22 cellular contexts compared by ENCODE assay signal in the genomic region with DNA sequence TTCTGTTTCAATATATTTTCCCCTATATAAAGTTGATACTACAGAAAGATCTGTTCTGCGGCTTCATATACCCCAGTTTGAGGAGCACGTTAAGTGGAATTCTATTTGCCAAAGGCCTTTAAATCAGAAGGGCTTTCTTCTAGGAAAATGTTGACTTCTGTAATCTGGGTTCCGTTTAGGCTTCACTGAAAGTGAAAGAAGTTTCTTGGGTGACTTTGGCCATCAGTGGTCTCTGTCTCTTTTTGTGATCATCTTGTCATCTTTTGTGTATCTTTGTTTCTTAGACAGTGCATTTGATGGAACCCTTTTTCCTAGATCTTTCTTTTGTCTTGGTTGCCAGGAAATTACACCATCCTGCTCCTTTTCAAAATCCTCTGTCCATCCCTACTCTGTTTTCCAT.
"Had no signal": no experiment of that assay in that cellular context is flagged by ENCODE, and none has a peak within 500 bp of the region (broad histone marks: within the 10 kb centered on the region; RNA-seq: fewer than 3 reads in every experiment).

No MANE protein-coding gene starts in this region.

- H3K27me3 Mint-ChIP-seq: effector memory CD8-positive, alpha-beta T cell had no signal

- ATAC-seq: effector memory CD8-positive, alpha-beta T cell; gastroesophageal sphincter; lower lobe of right lung; natural killer cell had no signal

- FAIRE-seq: keratinocyte, small intestine had no signal

- H3K4me1 ChIP-seq: lower lobe of right lung, right atrium auricular region, uterus had no signal

- H3K9me3 Mint-ChIP-seq: effector memory CD8-positive, alpha-beta T cell; immature natural killer cell; memory B cell; mesothelial cell of epicardium; natural killer cell; neural crest cell had no signal

- H3K27ac ChIP-seq: esophagus squamous epithelium, gastroesophageal sphincter, left ventricle myocardium inferior, lower lobe of right lung, ovary, right atrium auricular region, stomach, upper lobe of left lung, uterus had no signal

- H3K36me3 ChIP-seq: esophagus squamous epithelium, gastroesophageal sphincter, left ventricle myocardium inferior, lower lobe of right lung, ovary, right atrium auricular region, stomach, upper lobe of left lung, uterus had no signal

- H3K4me1 Mint-ChIP-seq: immature natural killer cell, natural killer cell had no signal

- H3K36me3 Mint-ChIP-seq: immature natural killer cell, natural killer cell had no signal

- DNase-seq: effector memory CD8-positive, alpha-beta T cell; esophagus squamous epithelium; foreskin fibroblast; glutamatergic neuron; immature natural killer cell; left ventricle myocardium inferior; lower lobe of right lung; natural killer cell; nucleus accumbens; ovary; small intestine; stimulated activated CD4-positive, alpha-beta T cell treated with anti-CD3 and anti-CD28 coated beads, Interleukin-12 subunit alpha, Interleukin-12 subunit beta, amount 100 ng/mL, for 4 hours; stimulated activated naive CD4-positive, alpha-beta T cell; stomach; upper lobe of left lung; uterus had no signal

- H3K27ac Mint-ChIP-seq: effector memory CD8-positive, alpha-beta T cell; immature natural killer cell; memory B cell; mesothelial cell of epicardium; natural killer cell had no signal

- H3K4me3 Mint-ChIP-seq: effector memory CD8-positive, alpha-beta T cell; immature natural killer cell; memory B cell; mesothelial cell of epicardium; natural killer cell; neural crest cell had no signal

- H3K4me3 ChIP-seq: esophagus squamous epithelium, gastroesophageal sphincter, left ventricle myocardium inferior, lower lobe of right lung, ovary, right atrium auricular region, stomach, upper lobe of left lung, uterus had no signal

- H3K9me3 ChIP-seq: esophagus squamous epithelium, gastroesophageal sphincter, left ventricle myocardium inferior, lower lobe of right lung, ovary, right atrium auricular region, stomach, upper lobe of left lung, uterus had no signal

- H3K27me3 ChIP-seq: esophagus squamous epithelium, gastroesophageal sphincter, ovary, right atrium auricular region, stomach, upper lobe of left lung, uterus had no signal
